24 cellular contexts compared by ENCODE assay signal in genomic region chr2:72975017-72975416, GRCh38. TPM values are rescaled to one million over a fixed set of nuclear protein-coding genes. Genes with fewer than 3 reads are reported as not detected.
A peak's percentile ranks its signal among the peaks of the same experiment; 100 is the strongest.
DNase-seq lines count a peak whose midpoint lies in the region; FAIRE-seq and TF ChIP-seq lines count a peak whose summit lies in the region.
"Had no signal": no experiment of that assay in that cellular context is flagged by ENCODE, and none has a peak within 500 bp of the region (broad histone marks: within the 10 kb centered on the region; RNA-seq: fewer than 3 reads in every experiment).

No MANE protein-coding gene starts in this region.

- no peaks in the 10 kb centered on the region for H3K9me3 ChIP-seq in H1 (ENCODE audit: insufficient read depth in 2 of 2, low read depth in 1 of 2, low read length in 1 of 2)
- no peaks in the 10 kb centered on the region for H3K9me3 ChIP-seq in iPS-20b (ENCODE audit: insufficient read depth, low read depth, low read length)
- no peaks in the 10 kb centered on the region for H3K9me3 ChIP-seq in smooth muscle cell (replicated peaks; ENCODE audit: low read depth)
- H3K9me3 ChIP-seq: A549, BE2C had no signal

- H3F3A ChIP-seq in smooth muscle cell (ENCODE audit: low read depth): no peaks in the 10 kb centered on the region

- H3K27ac ChIP-seq in H1 (ENCODE audit: low read depth, low read length): no peak overlapping the region
- H3K27ac ChIP-seq in iPS-20b (ENCODE audit: low read length): no peak overlapping the region
- no peak overlapping the region for H3K27ac ChIP-seq in smooth muscle cell (ENCODE audit: low read depth)
- H3K27ac ChIP-seq: A549 had no signal

- POLR2A ChIA-PET in H1 (lab: Charles Lee; ENCODE audit: partially characterized antibody): interaction anchor here (0.7 to 1.5 kb wide), 3 partner anchors 24 to 88 kb away, joined by 3 read pairs; partner anchors contain the start of gene SPR

- no peak overlapping the region for H3K4ac ChIP-seq in H1 (replicated peaks; ENCODE audit: insufficient read length, low read depth, low read length)

- FAIRE-seq in H1 (lab: Jason Lieb, UNC): peak; percentile 77
- FAIRE-seq: A549, GM12891, GM18507 had no signal

- TF ChIP-seq CTCF in H1 (IDR thresholded peaks at IDR 0.05; ENCODE audit: control extremely low read depth in 1 of 3, insufficient read depth in 1 of 3, low read depth in 1 of 3, low read length in 3 of 3): no peak
- no peak for TF ChIP-seq CTCF in smooth muscle cell (IDR thresholded peaks at IDR 0.05; ENCODE audit: borderline replicate concordance, insufficient read depth, poor library complexity, severe bottlenecking)

- no peak overlapping the region for H4K91ac ChIP-seq in H1 (replicated peaks; ENCODE audit: insufficient read length, low read length)

- peak overlapping the region; percentile 31 to 55; a peak in 3 of 4 replicates for H3K4me2 ChIP-seq in H1 (ENCODE audit: insufficient read depth in 1 of 2, low read depth in 2 of 2, low read length in 2 of 2)
- no peak overlapping the region for H3K4me2 ChIP-seq in smooth muscle cell
- H3K4me2 ChIP-seq: A549 had no signal

- CTCF ChIA-PET in H1 (lab: Charles Lee; ENCODE audit: partially characterized antibody): interaction anchor here (1.1 to 6.3 kb wide), 22 partner anchors 11 to 262 kb away, joined by 4 to 113 read pairs (median 10); partner anchors contain the start of gene SPR

- no peak overlapping the region for H2BK12ac ChIP-seq in H1 (ENCODE audit: low read depth, low read length)

- H2AK5ac ChIP-seq in H1 (ENCODE audit: low read depth, low read length): no peak overlapping the region

- no peak overlapping the region for H2BK15ac ChIP-seq in H1 (ENCODE audit: low read length)

- no peak overlapping the region for H3K14ac ChIP-seq in H1 (ENCODE audit: insufficient read length)

- TF ChIP-seq EP300 in H1 (IDR thresholded peaks at IDR 0.05; ENCODE audit: borderline replicate concordance in 1 of 2, low read depth in 2 of 2, low read length in 2 of 2): no peak

- no peak overlapping the region for H4K5ac ChIP-seq in H1 (ENCODE audit: insufficient read length, low read depth, low read length)

- TF ChIP-seq POLR2A in H1 (IDR thresholded peaks at IDR 0.05; ENCODE audit: control extremely low read depth in 1 of 2, low read depth in 2 of 2, low read length in 2 of 2): no peak

- H3K79me1 ChIP-seq in H1 (ENCODE audit: low read depth, low read length): no peaks in the 10 kb centered on the region

- H2BK5ac ChIP-seq in H1 (ENCODE audit: low read depth, low read length): peak overlapping the region; percentile 31; the same call in 1 of the 2 replicates

- no peak overlapping the region for H3K56ac ChIP-seq in H1 (replicated peaks; ENCODE audit: insufficient read length, low read depth, low read length)

- no peak for TF ChIP-seq RAD21 in H1 (IDR thresholded peaks at IDR 0.05 in 1 of 2, conservative IDR thresholded peaks at IDR 0.05 in 1 of 2; ENCODE audit: low read depth in 2 of 2, low read length in 2 of 2)

- H3K4me1 ChIP-seq in H1 (replicated peaks in 1 of 4; ENCODE audit: control insufficient read depth in 3 of 4, insufficient read depth in 4 of 4, low read length in 3 of 4) (peaks cover 5 to 21% (median 17%) of the 10 kb centered on the region in 4 experiments), iPS-20b (ENCODE audit: insufficient read depth, low read length) (peaks cover 23% of the 10 kb centered on the region), smooth muscle cell (ENCODE audit: low read depth) (no peaks in the 10 kb centered on the region)
- H3K4me1 ChIP-seq: A549, BE2C had no signal

- H3K4me3 ChIP-seq in H1 (ENCODE audit: extremely low read depth in 1 of 4, insufficient read depth in 2 of 4, low read depth in 3 of 4, low read length in 4 of 4): no peak overlapping the region; a peak in 1 of 8 replicates
- peak overlapping the region; percentile 42; the same call in 1 of the 2 replicates for H3K4me3 ChIP-seq in iPS-20b (ENCODE audit: low read length)
- H3K4me3 ChIP-seq in smooth muscle cell: no peak overlapping the region
- H3K4me3 ChIP-seq: A549 had no signal

- no peak overlapping the region for H2BK20ac ChIP-seq in H1 (ENCODE audit: low read length)

- no peak overlapping the region for H3K18ac ChIP-seq in H1 (ENCODE audit: extremely low read depth, low read length)

- no peaks in the 10 kb centered on the region for H4K20me1 ChIP-seq in H1 (replicated peaks in 1 of 2; ENCODE audit: control insufficient read depth in 1 of 2, insufficient read depth in 2 of 2, low read length in 2 of 2)
- no peaks in the 10 kb centered on the region for H4K20me1 ChIP-seq in smooth muscle cell (ENCODE audit: low read depth)

- H2BK120ac ChIP-seq in H1 (replicated peaks; ENCODE audit: low read depth, low read length): no peak overlapping the region

- H3K27me3 ChIP-seq in H1 (replicated peaks in 1 of 4; ENCODE audit: control insufficient read depth in 3 of 4, extremely low read depth in 1 of 4, insufficient read depth in 3 of 4, low read length in 3 of 4) (peaks cover 0 to 2% (median 0%) of the 10 kb centered on the region in 4 experiments; a peak in 1 of 7 replicates), iPS-20b (ENCODE audit: insufficient read depth, low read length) (peaks cover 9% of the 10 kb centered on the region; the same call in 1 of the 2 replicates), smooth muscle cell (ENCODE audit: low read depth) (no peaks in the 10 kb centered on the region)
- H3K27me3 ChIP-seq: BE2C had no signal

- DNase-seq in NCI-H1694 treated with DMSO at 0.1 percent for 48 hours (lab: John Stamatoyannopoulos, UW) (peak; percentile 27), NCI-H1694 (lab: John Stamatoyannopoulos, UW) (no peak), NCI-H69 (lab: John Stamatoyannopoulos, UW) (peak; percentile 6), H1 (ENCODE audit: low read depth in 1 of 2, low spot score in 2 of 2) (no peak), SW 1271 (lab: John Stamatoyannopoulos, UW) (no peak), DMS53 treated with DMSO at 0.1 percent for 48 hours (lab: John Stamatoyannopoulos, UW; ENCODE audit: unreplicated experiment) (no peak), smooth muscle cell (lab: John Stamatoyannopoulos, UW; ENCODE audit: unreplicated experiment) (no peak)
- DNase-seq: 8988T; ACHN; AML-193; BE2C; C1 segment of cervical spinal cord; Calu3; CD4-positive, alpha-beta memory T cell; COR-L47; DMS79 treated with DMSO at 0.1 percent for 48 hours; GF-D8; GOT3; H7 had no signal

- H4K8ac ChIP-seq in H1 (ENCODE audit: extremely low read depth, insufficient read depth, low read length): no peak overlapping the region

- H2AFZ ChIP-seq in H1 (ENCODE audit: low read length) (no peak overlapping the region), smooth muscle cell (ENCODE audit: low read depth) (no peak overlapping the region)

- H3K36me3 ChIP-seq in H1 (ENCODE audit: control insufficient read depth in 2 of 4, insufficient read depth in 4 of 4, low read length in 3 of 4) (0 out of 8 replicates have a peak, but pooled peaks cover 0 to 2% (median 0%) of the 10 kb centered on the region in 4 experiments), iPS-20b (ENCODE audit: insufficient read depth, low read depth, low read length) (no peaks in the 10 kb centered on the region), smooth muscle cell (ENCODE audit: low read depth) (no peaks in the 10 kb centered on the region)
- H3K36me3 ChIP-seq: BE2C had no signal

- H3K23ac ChIP-seq in H1 (ENCODE audit: insufficient read length): no peak overlapping the region

- H3K9ac ChIP-seq in H1 (replicated peaks in 1 of 4; ENCODE audit: extremely low read depth in 1 of 4, low read depth in 3 of 4, low read length in 3 of 4): no peak overlapping the region
- H3K9ac ChIP-seq in iPS-20b (ENCODE audit: low read depth, low read length): peak overlapping the region; percentile 50; the same call in 1 of the 2 replicates
- H3K9ac ChIP-seq in smooth muscle cell (ENCODE audit: low read depth): no peak overlapping the region

- 15% methylated on average over 3 of the region's 3 CpGs; no CpG with 5 or more reads in 1 of the 2 experiments for WGBS in H1 (ENCODE audit: extremely low coverage in 1 of 2, insufficient coverage in 1 of 2, insufficient read length in 1 of 2, insufficient replicate concordance in 2 of 2, low coverage in 1 of 2, low lambda C conversion rate in 2 of 2, missing lambda C conversion rate in 1 of 2), 2 experiments
- WGBS in smooth muscle cell (ENCODE audit: low lambda C conversion rate): 55% methylated on average over 3 of the region's 3 CpGs

- H3K79me2 ChIP-seq in H1 (ENCODE audit: control insufficient read depth in 1 of 2, insufficient read depth in 2 of 2, low read length in 2 of 2) (no peaks in the 10 kb centered on the region), smooth muscle cell (ENCODE audit: low read depth) (no peaks in the 10 kb centered on the region)

- no peaks in the 10 kb centered on the region for H3K23me2 ChIP-seq in H1 (ENCODE audit: low read depth, low read length)

TF ChIP-seq in H1, 55 proteins besides CTCF, POLR2A, EP300 and RAD21 (continues in another document):
- TF ChIP-seq KDM1A (IDR thresholded peaks at IDR 0.05; ENCODE audit: borderline replicate concordance, low read length) (no peak), ASH2L (IDR thresholded peaks at IDR 0.05; ENCODE audit: low read length) (no peak), HDAC6 (IDR thresholded peaks at IDR 0.05; ENCODE audit: low read depth, low read length) (no peak), CHD2 (IDR thresholded peaks at IDR 0.05; ENCODE audit: low read length) (no peak), KDM5A (IDR thresholded peaks at IDR 0.05; ENCODE audit: low read length) (no peak), SUZ12 (IDR thresholded peaks at IDR 0.05; ENCODE audit: low read length) (no peak), TAF1 (IDR thresholded peaks at IDR 0.05; ENCODE audit: low read depth, low read length) (no peak), RBBP5 (IDR thresholded peaks at IDR 0.05; ENCODE audit: borderline replicate concordance, low read depth, low read length) (no peak), TCF12 (IDR thresholded peaks at IDR 0.05; ENCODE audit: low read depth, low read length) (no peak), YY1 (IDR thresholded peaks at IDR 0.05; ENCODE audit: low read depth, low read length) (no peak)
- TF ChIP-seq, protein P1, sequence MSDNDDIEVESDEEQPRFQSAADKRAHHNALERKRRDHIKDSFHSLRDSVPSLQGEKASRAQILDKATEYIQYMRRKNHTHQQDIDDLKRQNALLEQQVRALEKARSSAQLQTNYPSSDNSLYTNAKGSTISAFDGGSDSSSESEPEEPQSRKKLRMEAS (IDR thresholded peaks at IDR 0.05): no peak

RNA-seq across cellular contexts. Expression of gene EMX1, which starts 57.7 kb away (rescaled TPM):
- total RNA-seq in H1 (2021; fragmentation: NEBNext Ultra II Directional; extraction: Animal tissue kit (Norgen Biotek cat#: 25700)): 4.8 and 4.9 TPM in 2 replicates
- polyA plus RNA-seq in H1 (2011; rRNA removed) (2.4 and 3.3 TPM in 2 replicates), smooth muscle cell (not detected in 2 replicates)
- 2.8 TPM for polyA plus RNA-seq in H1 (2011; cell fraction: cytosol; rRNA removed)
- polyA plus RNA-seq in H1 (2011; cell fraction: nucleus; rRNA removed): 3.5 TPM
- polyA plus RNA-seq in H1 (2012, experiment 1 of 2): 2.2 to 3.8 TPM (median 3.0 TPM) in 4 replicates
- polyA plus RNA-seq in H1 (2012, experiment 2 of 2): 1.8 TPM
- polyA plus RNA-seq in H1 (2013, experiment 1 of 2): 3.2 TPM
- polyA plus RNA-seq in H1 (2013, experiment 2 of 2): 3.2 TPM
- polyA minus RNA-seq in H1 (2011; rRNA and poly(A)+ RNA removed): 1.1 and 2.1 TPM in 2 replicates
- 3.4 TPM for polyA minus RNA-seq in H1 (2011; cell fraction: cytosol; rRNA and poly(A)+ RNA removed)
- polyA minus RNA-seq in H1 (2011; cell fraction: nucleus; rRNA and poly(A)+ RNA removed): 3.5 TPM
- not detected in 2 replicates for total RNA-seq in smooth muscle cell
- total RNA-seq: Calu3; CD4-positive, alpha-beta memory T cell; G401 had no signal
- polyA plus RNA-seq: CD4-positive, alpha-beta memory T cell had no signal

Comparison
In these comparisons a context has a peak if more than half of its experiments do, and no peak if none do; other contexts are left out.
1. DNase-seq: peak in NCI-H1694 treated with DMSO at 0.1 percent for 48 hours (single experiment) and NCI-H69 (single experiment); none in NCI-H1694 (single experiment), H1 (0 of 2), SW 1271 (0 of 2), DMS53 treated with DMSO at 0.1 percent for 48 hours (single experiment) and smooth muscle cell (single experiment).